Comparison of ENCODE assay signal across 8 cellular contexts in the genomic region with DNA sequence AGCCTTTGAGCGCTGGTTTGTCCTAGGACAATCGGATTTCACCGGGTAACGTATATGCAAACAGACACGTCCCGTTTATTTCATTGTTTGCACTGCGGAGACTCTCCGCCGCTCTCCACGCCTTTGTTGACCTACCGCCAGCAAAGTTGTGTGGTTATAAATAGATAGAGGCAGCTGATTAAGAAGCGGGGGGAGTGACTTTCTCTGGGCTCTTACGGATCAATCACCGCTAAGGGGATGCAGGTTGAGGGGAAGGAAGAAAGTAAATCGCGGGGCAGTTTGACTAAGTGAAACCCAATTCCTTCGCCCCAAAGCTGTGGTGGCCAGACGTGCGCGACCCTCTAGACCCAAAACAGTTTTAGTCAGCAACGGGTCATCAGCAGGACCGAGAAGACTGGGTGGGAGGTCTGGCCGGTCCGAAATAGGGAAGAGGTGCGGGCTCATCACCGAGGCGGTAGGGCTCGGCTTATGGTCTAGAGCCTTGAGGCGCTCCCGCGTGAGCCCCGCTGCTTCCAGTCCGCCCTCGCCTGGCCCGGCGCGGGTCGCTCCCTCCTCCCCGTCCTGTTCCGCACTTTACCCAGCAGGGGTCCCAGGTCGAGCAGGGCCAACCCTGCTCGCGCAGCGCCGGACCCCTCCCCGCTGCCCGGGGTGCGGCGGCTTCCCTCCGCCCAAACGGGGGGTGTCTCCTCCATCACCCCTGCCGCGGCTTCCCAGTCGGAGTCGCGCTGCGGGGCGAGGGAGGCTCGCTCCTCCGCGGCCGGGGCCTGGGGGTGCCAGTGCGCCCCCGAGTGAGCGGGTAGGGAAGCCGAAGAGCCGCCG.
DNase-seq lines count a peak whose midpoint lies in the region; ATAC-seq and TF ChIP-seq lines count a peak whose summit lies in the region.

No MANE protein-coding gene starts in this region.

- H3K4me1 ChIP-seq in MM.1S (ENCODE audit: low read length) = peaks cover 20% of the 10 kb centered on the region
- H3K4me1 ChIP-seq in prostate gland (replicated peaks) = no peaks in the 10 kb centered on the region

- CTCF ChIA-PET in activated CD8-positive, alpha-beta memory T cell treated with anti-CD3 and anti-CD28 coated beads, Interleukin-2, amount 10 ng/mL, durations not matched to agents 7 days and 5 days (lab: Charles Lee) = no interaction called here

- peak overlapping the region; percentile 96 for H3K27ac ChIP-seq in MM.1S (ENCODE audit: low read length)
- peak overlapping the region; percentile 64 to 68 for H3K27ac ChIP-seq in prostate gland

- H3K9me3 Mint-ChIP-seq in activated CD8-positive, alpha-beta memory T cell treated with anti-CD3 and anti-CD28 coated beads, Interleukin-2, amount 10 ng/mL, durations not matched to agents 7 days and 5 days (ENCODE audit: low read depth) = no peaks in the 10 kb centered on the region

- no peaks in the 10 kb centered on the region for H3K36me3 Mint-ChIP-seq in activated CD8-positive, alpha-beta memory T cell treated with anti-CD3 and anti-CD28 coated beads, Interleukin-2, amount 10 ng/mL, durations not matched to agents 7 days and 5 days

- ATAC-seq in GM21528 (IDR thresholded peaks at IDR 0.05; ENCODE audit: low FRiP score, unreplicated experiment) (peak; percentile 52), left cardiac atrium (peak; percentile 70 to 82), HG03097 (IDR thresholded peaks at IDR 0.05; ENCODE audit: low FRiP score, unreplicated experiment) (no peak)
- peak; percentile 45 for ATAC-seq in activated CD8-positive, alpha-beta memory T cell treated with anti-CD3 and anti-CD28 coated beads, Interleukin-2, amount 10 ng/mL, durations not matched to agents 7 days and 5 days

- peak; percentile 90 for DNase-seq in DMS153 (lab: John Stamatoyannopoulos, UW)
- peak; percentile 93 for DNase-seq in MM.1S
- DNase-seq in activated CD8-positive, alpha-beta memory T cell treated with anti-CD3 and anti-CD28 coated beads, Interleukin-2, amount 10 ng/mL, durations not matched to agents 7 days and 5 days = no peak
- DNase-seq in left cardiac atrium = peak; percentile 48
- DNase-seq in prostate gland (ENCODE audit: low spot score) = peak; percentile 50
- DNase-seq in glomerular visceral epithelial cell (ENCODE audit: extremely low spot score) = no peak

- WGBS in prostate gland = 1% methylated on average over 51 of the region's 68 CpGs

- H3K9me2 ChIP-seq in MM.1S (replicated peaks; ENCODE audit: insufficient read depth, low read length) = no peaks in the 10 kb centered on the region

- TF ChIP-seq POLR2A in prostate gland (IDR thresholded peaks at IDR 0.05) = no peak

- H3F3A ChIP-seq in MM.1S (ENCODE audit: insufficient read depth, low read length) = peaks cover 31% of the 10 kb centered on the region

- H3K4me2 ChIP-seq in MM.1S (ENCODE audit: low read depth, low read length) = peak overlapping the region; percentile 61

- TF ChIP-seq CTCF in MM.1S (IDR thresholded peaks at IDR 0.05; ENCODE audit: low read length) (peak; percentile 46), prostate gland (IDR thresholded peaks at IDR 0.05) (no peak)

- H3K27me3 ChIP-seq in MM.1S (replicated peaks; ENCODE audit: insufficient read depth, low read length) = no peaks in the 10 kb centered on the region
- H3K27me3 ChIP-seq in prostate gland (replicated peaks; ENCODE audit: insufficient read depth) = no peaks in the 10 kb centered on the region

- intact Hi-C loops in left cardiac atrium (cut with DNase I) (loop anchor here in 1 of 2 donors (10.0 kb wide), 2 partner anchors 270 to 640 kb away; no protein-coding TSS in a partner anchor), prostate gland (cut with DNase I) (no loop called here)

- peaks cover 15% of the 10 kb centered on the region for H3K4me1 Mint-ChIP-seq in activated CD8-positive, alpha-beta memory T cell treated with anti-CD3 and anti-CD28 coated beads, Interleukin-2, amount 10 ng/mL, durations not matched to agents 7 days and 5 days

- H3K4me3 ChIP-seq in MM.1S (ENCODE audit: low read length) (peak overlapping the region; percentile 82), prostate gland (peak overlapping the region; percentile 40 to 43)

- H3K36me3 ChIP-seq in MM.1S (replicated peaks; ENCODE audit: insufficient read depth, low read length) (no peaks in the 10 kb centered on the region), prostate gland (no peaks in the 10 kb centered on the region)

- H3K9me3 ChIP-seq in MM.1S (replicated peaks; ENCODE audit: insufficient read depth, low read length) (no peaks in the 10 kb centered on the region), prostate gland (no peaks in the 10 kb centered on the region)

- H3K79me2 ChIP-seq in MM.1S (ENCODE audit: low read length) = no peaks in the 10 kb centered on the region

- H3K27ac Mint-ChIP-seq in activated CD8-positive, alpha-beta memory T cell treated with anti-CD3 and anti-CD28 coated beads, Interleukin-2, amount 10 ng/mL, durations not matched to agents 7 days and 5 days = no peak overlapping the region

- H3K9ac ChIP-seq in MM.1S (ENCODE audit: low read length) = peak overlapping the region; percentile 96

- H2AFZ ChIP-seq in MM.1S (ENCODE audit: low read length) = peak overlapping the region; percentile 77

- H3K27me3 Mint-ChIP-seq in activated CD8-positive, alpha-beta memory T cell treated with anti-CD3 and anti-CD28 coated beads, Interleukin-2, amount 10 ng/mL, durations not matched to agents 7 days and 5 days = peaks cover 51% of the 10 kb centered on the region

- H3K4me3 Mint-ChIP-seq in activated CD8-positive, alpha-beta memory T cell treated with anti-CD3 and anti-CD28 coated beads, Interleukin-2, amount 10 ng/mL, durations not matched to agents 7 days and 5 days = peak overlapping the region; percentile 57

- no peaks in the 10 kb centered on the region for H4K20me1 ChIP-seq in MM.1S (ENCODE audit: insufficient read depth, low read length)

Comparison
In these comparisons a context has a peak if more than half of its experiments do, and no peak if none do; other contexts are left out.
1. DNase-seq: peak in DMS153 (single experiment), MM.1S (single experiment), left cardiac atrium (single experiment) and prostate gland (single experiment); none in activated CD8-positive, alpha-beta memory T cell treated with anti-CD3 and anti-CD28 coated beads, Interleukin-2, amount 10 ng/mL, durations not matched to agents 7 days and 5 days (single experiment) and glomerular visceral epithelial cell (single experiment).